Comparison of ENCODE assay signal across 1 cellular context in the genomic region with DNA sequence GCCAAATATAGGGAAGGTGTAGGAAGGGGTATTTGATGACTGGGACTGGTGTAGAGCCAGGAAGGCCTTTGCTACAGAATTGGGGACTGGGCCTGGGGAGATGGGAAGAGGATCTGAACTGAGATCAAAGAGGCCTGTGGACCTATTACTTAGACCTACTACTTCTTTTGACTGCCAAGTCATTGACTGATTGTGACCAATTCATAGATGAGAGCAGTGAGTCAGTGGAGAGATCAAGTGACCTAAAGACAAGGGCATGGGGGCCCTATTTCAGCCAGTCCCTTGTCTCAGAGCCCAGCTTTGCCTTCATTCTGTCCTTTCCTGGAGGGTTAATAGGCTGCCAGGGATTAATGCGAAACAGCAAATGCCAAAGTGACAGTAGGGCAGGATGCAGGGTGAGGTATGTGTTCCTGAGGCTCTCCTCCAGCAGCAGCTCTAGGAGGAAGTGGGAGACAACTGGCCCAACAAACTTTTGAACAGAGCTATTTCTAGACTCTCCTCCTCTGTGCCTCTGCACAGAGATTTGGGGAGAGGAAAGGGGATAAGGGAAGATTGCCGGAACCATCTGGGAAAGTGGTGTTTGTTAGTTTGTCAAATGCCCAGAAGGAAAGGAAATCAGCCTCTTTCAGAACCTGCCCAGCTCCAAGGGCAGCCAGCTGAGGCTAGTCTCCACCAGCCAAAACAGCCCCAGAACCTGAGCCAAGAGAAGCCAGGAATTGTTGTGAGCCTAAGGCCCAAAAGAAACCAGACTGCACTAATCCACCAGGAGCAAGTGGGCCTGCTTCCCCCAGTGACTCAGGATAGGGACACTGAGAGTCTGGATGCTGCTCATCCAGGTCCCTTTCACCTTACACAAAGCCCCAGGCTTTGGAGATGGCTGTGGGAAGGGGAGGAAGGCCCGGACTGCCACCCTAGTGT.
TF ChIP-seq lines count a peak whose summit lies in the region.

No MANE protein-coding gene starts in this region.

TF ChIP-seq in HCT116, 20 proteins besides CTCF, POLR2A, EP300 and RAD21:
- TF ChIP-seq SP1 (IDR thresholded peaks at IDR 0.05; ENCODE audit: low read depth) (no peak), ZNF274 (IDR thresholded peaks at IDR 0.05; ENCODE audit: low read depth, low read length) (no peak), POLR2AphosphoS5 (IDR thresholded peaks at IDR 0.05; ENCODE audit: low read depth, low read length) (no peak), TCF7L2 (IDR thresholded peaks at IDR 0.05; ENCODE audit: borderline replicate concordance, extremely low read depth, insufficient read depth, insufficient read length) (no peak), ZBTB33 (IDR thresholded peaks at IDR 0.05; ENCODE audit: extremely low read depth, insufficient replicate concordance, low read length) (no peak), REST (IDR thresholded peaks at IDR 0.05; ENCODE audit: low read depth) (no peak), JUND (IDR thresholded peaks at IDR 0.05) (no peak), SRF (IDR thresholded peaks at IDR 0.05; ENCODE audit: low read depth) (no peak), EGR1 (IDR thresholded peaks at IDR 0.05; ENCODE audit: low read depth) (no peak), EZH2phosphoT487 (IDR thresholded peaks at IDR 0.05; ENCODE audit: borderline replicate concordance) (no peak), CEBPB (IDR thresholded peaks at IDR 0.05; ENCODE audit: low read depth) (no peak), SIN3A (IDR thresholded peaks at IDR 0.05; ENCODE audit: low read depth) (no peak), EZH2 (IDR thresholded peaks at IDR 0.05) (no peak), CBX3 (IDR thresholded peaks at IDR 0.05; ENCODE audit: low read depth) (no peak), FOSL1 (IDR thresholded peaks at IDR 0.05; ENCODE audit: low read depth) (no peak), YY1 (IDR thresholded peaks at IDR 0.05; ENCODE audit: extremely low read depth, insufficient replicate concordance, low read depth, low read length) (no peak)
- TF ChIP-seq, protein P1, sequence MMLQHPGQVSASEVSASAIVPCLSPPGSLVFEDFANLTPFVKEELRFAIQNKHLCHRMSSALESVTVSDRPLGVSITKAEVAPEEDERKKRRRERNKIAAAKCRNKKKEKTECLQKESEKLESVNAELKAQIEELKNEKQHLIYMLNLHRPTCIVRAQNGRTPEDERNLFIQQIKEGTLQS (IDR thresholded peaks at IDR 0.05), result no peak
- TF ChIP-seq, protein P2, sequence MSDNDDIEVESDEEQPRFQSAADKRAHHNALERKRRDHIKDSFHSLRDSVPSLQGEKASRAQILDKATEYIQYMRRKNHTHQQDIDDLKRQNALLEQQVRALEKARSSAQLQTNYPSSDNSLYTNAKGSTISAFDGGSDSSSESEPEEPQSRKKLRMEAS (IDR thresholded peaks at IDR 0.05), result no peak
